ENCODE assay signal across 1 cellular context in the genomic region with DNA sequence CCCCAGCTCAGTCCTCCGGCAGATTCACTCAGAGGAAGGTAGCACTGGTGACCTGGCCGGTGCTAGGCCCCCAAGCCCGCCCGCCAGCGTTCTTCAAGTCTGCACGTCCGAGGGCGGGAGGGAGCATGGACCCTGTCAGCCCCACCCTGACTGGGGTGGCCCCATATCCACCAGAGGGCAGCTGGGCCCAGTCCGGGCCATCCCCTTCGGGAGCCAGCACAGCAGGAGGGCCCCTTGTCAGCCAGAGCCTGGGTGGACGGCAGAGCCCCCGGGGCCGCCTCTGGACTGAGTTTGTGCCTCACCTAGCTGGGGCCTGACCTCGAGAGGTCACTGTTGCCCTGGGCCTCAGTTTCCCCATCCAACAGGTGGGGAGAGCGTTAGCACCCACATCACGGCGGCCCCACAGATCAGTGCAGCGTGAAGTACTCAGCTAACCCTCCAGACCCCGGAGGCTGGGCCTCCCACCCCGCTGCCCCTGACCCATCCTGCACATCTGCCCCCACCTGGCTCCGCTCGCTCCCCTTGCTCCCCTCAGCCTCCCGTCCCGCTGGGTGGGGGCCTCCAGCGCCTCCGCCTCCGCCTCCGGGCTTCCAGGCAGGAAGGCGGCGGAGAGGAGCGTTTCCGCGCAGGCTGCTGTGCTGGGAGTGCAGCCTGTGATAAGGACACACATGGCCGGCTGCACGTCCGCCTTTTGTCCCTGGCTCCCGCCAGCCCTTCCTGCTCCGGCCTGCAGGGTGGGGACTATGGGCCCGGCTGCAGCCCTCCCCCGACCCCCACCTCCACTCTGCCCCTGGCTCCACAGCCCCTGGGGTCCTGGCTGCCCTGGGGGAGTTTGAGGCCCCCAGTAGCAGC.
TF ChIP-seq lines count a peak whose summit lies in the region.

No MANE protein-coding gene starts in this region.

TF ChIP-seq in K562, 482 proteins besides CTCF, POLR2A, EP300 and RAD21 (continued from another document and continues in another):
- TF ChIP-seq ZBTB5 (IDR thresholded peaks at IDR 0.05) (no peak), LARP7 (IDR thresholded peaks at IDR 0.05) (no peak), MNT (conservative IDR thresholded peaks at IDR 0.05) (peak; percentile 51 to 85; a peak in 3 of 4 replicates), TCF3 (CRISPR knock-in tag; IDR thresholded peaks at IDR 0.05) (peak; percentile 78), NR2C1 (IDR thresholded peaks at IDR 0.05) (no peak), NR2C1 (tag; IDR thresholded peaks at IDR 0.05) (no peak; the same call in 1 of the 2 replicates), GATA2 (CRISPR knock-in tag; IDR thresholded peaks at IDR 0.05) (peak; percentile 75), CBX2 (IDR thresholded peaks at IDR 0.05; ENCODE audit: insufficient read depth, low read length, poor library complexity, severe bottlenecking) (no peak), ZNF586 (CRISPR knock-in tag; conservative IDR thresholded peaks at IDR 0.05) (no peak), THRB (CRISPR knock-in tag; conservative IDR thresholded peaks at IDR 0.05) (no peak), KDM5B (IDR thresholded peaks at IDR 0.05; ENCODE audit: insufficient replicate concordance, low read depth, low read length) (peak; percentile 77), CBX3 (IDR thresholded peaks at IDR 0.05; ENCODE audit: borderline replicate concordance in 1 of 2, low read length in 2 of 2) (peak in 1 of 2 experiments; percentile 48; a peak in 1 of 3 replicates), NCOA1 (IDR thresholded peaks at IDR 0.05; ENCODE audit: low read depth) (peak; percentile 47; the same call in 1 of the 2 replicates), SP2 (IDR thresholded peaks at IDR 0.05; ENCODE audit: extremely low read depth, low read depth, low read length, poor library complexity, severe bottlenecking) (no peak), JUND (IDR thresholded peaks at IDR 0.05; ENCODE audit: borderline replicate concordance, low read depth, low read length) (peak; percentile 39; the same call in 1 of the 2 replicates), JUND (tag; IDR thresholded peaks at IDR 0.05; ENCODE audit: borderline replicate concordance, low read depth, low read length) (no peak; the same call in 2 of the 3 replicates), ARID2 (IDR thresholded peaks at IDR 0.05) (no peak), TAF1 (IDR thresholded peaks at IDR 0.05; ENCODE audit: control insufficient read depth, extremely low read depth, insufficient read depth, low read length, severe bottlenecking) (peak; percentile 3), HLTF (IDR thresholded peaks at IDR 0.05) (no peak), ZNF239 (CRISPR knock-in tag; IDR thresholded peaks at IDR 0.05) (no peak), ILF3 (IDR thresholded peaks at IDR 0.05; ENCODE audit: borderline replicate concordance) (no peak), FIP1L1 (IDR thresholded peaks at IDR 0.05; ENCODE audit: low read depth, low read length, poor library complexity, severe bottlenecking) (no peak), SFPQ (IDR thresholded peaks at IDR 0.05; ENCODE audit: low read depth, low read length) (no peak), ZNF79 (CRISPR knock-in tag; IDR thresholded peaks at IDR 0.05; ENCODE audit: low read depth) (no peak), ZNF134 (CRISPR knock-in tag; conservative IDR thresholded peaks at IDR 0.05) (no peak), KLF16 (IDR thresholded peaks at IDR 0.05) (peak; percentile 9; the same call in 1 of the 2 replicates), HNRNPLL (IDR thresholded peaks at IDR 0.05; ENCODE audit: low read depth, low read length, poor library complexity, severe bottlenecking) (no peak), HMBOX1 (IDR thresholded peaks at IDR 0.05) (no peak), GABPA (tag; conservative IDR thresholded peaks at IDR 0.05; ENCODE audit: low read depth) (peak; percentile 58)
- TF ChIP-seq, protein P1, sequence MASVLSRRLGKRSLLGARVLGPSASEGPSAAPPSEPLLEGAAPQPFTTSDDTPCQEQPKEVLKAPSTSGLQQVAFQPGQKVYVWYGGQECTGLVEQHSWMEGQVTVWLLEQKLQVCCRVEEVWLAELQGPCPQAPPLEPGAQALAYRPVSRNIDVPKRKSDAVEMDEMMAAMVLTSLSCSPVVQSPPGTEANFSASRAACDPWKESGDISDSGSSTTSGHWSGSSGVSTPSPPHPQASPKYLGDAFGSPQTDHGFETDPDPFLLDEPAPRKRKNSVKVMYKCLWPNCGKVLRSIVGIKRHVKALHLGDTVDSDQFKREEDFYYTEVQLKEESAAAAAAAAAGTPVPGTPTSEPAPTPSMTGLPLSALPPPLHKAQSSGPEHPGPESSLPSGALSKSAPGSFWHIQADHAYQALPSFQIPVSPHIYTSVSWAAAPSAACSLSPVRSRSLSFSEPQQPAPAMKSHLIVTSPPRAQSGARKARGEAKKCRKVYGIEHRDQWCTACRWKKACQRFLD (CRISPR knock-in tag; IDR thresholded peaks at IDR 0.05): peak; percentile 82; the same call in 1 of the 2 replicates
- TF ChIP-seq, protein P2, sequence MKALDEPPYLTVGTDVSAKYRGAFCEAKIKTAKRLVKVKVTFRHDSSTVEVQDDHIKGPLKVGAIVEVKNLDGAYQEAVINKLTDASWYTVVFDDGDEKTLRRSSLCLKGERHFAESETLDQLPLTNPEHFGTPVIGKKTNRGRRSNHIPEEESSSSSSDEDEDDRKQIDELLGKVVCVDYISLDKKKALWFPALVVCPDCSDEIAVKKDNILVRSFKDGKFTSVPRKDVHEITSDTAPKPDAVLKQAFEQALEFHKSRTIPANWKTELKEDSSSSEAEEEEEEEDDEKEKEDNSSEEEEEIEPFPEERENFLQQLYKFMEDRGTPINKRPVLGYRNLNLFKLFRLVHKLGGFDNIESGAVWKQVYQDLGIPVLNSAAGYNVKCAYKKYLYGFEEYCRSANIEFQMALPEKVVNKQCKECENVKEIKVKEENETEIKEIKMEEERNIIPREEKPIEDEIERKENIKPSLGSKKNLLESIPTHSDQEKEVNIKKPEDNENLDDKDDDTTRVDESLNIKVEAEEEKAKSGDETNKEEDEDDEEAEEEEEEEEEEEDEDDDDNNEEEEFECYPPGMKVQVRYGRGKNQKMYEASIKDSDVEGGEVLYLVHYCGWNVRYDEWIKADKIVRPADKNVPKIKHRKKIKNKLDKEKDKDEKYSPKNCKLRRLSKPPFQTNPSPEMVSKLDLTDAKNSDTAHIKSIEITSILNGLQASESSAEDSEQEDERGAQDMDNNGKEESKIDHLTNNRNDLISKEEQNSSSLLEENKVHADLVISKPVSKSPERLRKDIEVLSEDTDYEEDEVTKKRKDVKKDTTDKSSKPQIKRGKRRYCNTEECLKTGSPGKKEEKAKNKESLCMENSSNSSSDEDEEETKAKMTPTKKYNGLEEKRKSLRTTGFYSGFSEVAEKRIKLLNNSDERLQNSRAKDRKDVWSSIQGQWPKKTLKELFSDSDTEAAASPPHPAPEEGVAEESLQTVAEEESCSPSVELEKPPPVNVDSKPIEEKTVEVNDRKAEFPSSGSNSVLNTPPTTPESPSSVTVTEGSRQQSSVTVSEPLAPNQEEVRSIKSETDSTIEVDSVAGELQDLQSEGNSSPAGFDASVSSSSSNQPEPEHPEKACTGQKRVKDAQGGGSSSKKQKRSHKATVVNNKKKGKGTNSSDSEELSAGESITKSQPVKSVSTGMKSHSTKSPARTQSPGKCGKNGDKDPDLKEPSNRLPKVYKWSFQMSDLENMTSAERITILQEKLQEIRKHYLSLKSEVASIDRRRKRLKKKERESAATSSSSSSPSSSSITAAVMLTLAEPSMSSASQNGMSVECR (CRISPR knock-in tag; IDR thresholded peaks at IDR 0.05): peak; percentile 14; the same call in 1 of the 2 replicates
- TF ChIP-seq, protein P3, sequence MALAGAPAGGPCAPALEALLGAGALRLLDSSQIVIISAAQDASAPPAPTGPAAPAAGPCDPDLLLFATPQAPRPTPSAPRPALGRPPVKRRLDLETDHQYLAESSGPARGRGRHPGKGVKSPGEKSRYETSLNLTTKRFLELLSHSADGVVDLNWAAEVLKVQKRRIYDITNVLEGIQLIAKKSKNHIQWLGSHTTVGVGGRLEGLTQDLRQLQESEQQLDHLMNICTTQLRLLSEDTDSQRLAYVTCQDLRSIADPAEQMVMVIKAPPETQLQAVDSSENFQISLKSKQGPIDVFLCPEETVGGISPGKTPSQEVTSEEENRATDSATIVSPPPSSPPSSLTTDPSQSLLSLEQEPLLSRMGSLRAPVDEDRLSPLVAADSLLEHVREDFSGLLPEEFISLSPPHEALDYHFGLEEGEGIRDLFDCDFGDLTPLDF (CRISPR knock-in tag; IDR thresholded peaks at IDR 0.05): 0 out of 2 replicates have a peak, but pooled peaks have one; percentile 3
- TF ChIP-seq, protein P4, sequence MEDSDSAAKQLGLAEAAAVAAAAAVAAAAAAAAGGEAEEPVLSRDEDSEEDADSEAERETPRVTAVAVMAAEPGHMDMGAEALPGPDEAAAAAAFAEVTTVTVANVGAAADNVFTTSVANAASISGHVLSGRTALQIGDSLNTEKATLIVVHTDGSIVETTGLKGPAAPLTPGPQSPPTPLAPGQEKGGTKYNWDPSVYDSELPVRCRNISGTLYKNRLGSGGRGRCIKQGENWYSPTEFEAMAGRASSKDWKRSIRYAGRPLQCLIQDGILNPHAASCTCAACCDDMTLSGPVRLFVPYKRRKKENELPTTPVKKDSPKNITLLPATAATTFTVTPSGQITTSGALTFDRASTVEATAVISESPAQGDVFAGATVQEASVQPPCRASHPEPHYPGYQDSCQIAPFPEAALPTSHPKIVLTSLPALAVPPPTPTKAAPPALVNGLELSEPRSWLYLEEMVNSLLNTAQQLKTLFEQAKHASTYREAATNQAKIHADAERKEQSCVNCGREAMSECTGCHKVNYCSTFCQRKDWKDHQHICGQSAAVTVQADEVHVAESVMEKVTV (CRISPR knock-in tag; IDR thresholded peaks at IDR 0.05): peak; percentile 33
